Comparison of ENCODE assay signal across 2 cellular contexts in the genomic region with DNA sequence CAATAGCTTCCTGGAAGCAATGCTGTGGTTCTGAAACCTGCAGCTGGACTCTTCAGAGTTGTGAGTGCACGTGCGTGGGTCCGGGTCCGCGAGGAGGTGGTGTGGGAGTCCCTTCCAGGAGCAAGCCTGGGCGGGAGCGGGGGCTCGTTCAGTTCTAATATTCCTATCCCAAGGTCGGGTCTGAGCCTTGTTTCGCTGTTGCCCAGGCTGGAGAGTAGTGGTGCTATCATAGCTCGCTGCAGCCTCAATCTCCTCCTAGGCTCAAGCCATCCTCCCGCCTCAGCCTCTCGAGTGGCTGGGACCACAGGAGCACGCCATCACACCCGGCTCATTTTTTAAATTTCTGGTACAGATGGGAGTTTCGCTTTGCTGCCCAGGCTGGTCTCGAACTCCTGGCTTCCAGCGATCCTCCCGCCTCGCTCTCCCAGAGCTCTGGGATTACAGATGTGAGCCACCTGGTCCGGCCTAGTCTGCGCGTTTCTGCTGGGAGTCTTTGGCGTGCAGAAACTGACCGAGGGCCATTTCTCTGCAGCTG.
A peak's percentile ranks its signal among the peaks of the same experiment; 100 is the strongest.
TF ChIP-seq lines count a peak whose summit lies in the region.

No MANE protein-coding gene starts in this region.

TF ChIP-seq in A549, 52 proteins besides CTCF, POLR2A, EP300 and RAD21:
- TF ChIP-seq NR3C1 (IDR thresholded peaks at IDR 0.05) (no peak), RFX5 (IDR thresholded peaks at IDR 0.05) (no peak), PHF8 (IDR thresholded peaks at IDR 0.05; ENCODE audit: borderline replicate concordance, low read depth) (no peak), HOXA7 (CRISPR knock-in tag; IDR thresholded peaks at IDR 0.05) (no peak), ESRRA (IDR thresholded peaks at IDR 0.05; ENCODE audit: borderline replicate concordance, low read length) (no peak), JUNB (IDR thresholded peaks at IDR 0.05) (no peak), MAFK (IDR thresholded peaks at IDR 0.05; ENCODE audit: partially characterized antibody) (no peak), EHF (CRISPR knock-in tag; IDR thresholded peaks at IDR 0.05) (no peak)
- TF ChIP-seq, protein P1, sequence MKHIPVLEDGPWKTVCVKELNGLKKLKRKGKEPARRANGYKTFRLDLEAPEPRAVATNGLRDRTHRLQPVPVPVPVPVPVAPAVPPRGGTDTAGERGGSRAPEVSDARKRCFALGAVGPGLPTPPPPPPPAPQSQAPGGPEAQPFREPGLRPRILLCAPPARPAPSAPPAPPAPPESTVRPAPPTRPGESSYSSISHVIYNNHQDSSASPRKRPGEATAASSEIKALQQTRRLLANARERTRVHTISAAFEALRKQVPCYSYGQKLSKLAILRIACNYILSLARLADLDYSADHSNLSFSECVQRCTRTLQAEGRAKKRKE (CRISPR knock-in tag; IDR thresholded peaks at IDR 0.05; ENCODE audit: low read depth): no peak

TF ChIP-seq in GM12878, 131 proteins besides CTCF, POLR2A, EP300 and RAD21:
- TF ChIP-seq TCF12 (IDR thresholded peaks at IDR 0.05; ENCODE audit: low read depth, low read length): peak; percentile 38
- TF ChIP-seq, protein P2, sequence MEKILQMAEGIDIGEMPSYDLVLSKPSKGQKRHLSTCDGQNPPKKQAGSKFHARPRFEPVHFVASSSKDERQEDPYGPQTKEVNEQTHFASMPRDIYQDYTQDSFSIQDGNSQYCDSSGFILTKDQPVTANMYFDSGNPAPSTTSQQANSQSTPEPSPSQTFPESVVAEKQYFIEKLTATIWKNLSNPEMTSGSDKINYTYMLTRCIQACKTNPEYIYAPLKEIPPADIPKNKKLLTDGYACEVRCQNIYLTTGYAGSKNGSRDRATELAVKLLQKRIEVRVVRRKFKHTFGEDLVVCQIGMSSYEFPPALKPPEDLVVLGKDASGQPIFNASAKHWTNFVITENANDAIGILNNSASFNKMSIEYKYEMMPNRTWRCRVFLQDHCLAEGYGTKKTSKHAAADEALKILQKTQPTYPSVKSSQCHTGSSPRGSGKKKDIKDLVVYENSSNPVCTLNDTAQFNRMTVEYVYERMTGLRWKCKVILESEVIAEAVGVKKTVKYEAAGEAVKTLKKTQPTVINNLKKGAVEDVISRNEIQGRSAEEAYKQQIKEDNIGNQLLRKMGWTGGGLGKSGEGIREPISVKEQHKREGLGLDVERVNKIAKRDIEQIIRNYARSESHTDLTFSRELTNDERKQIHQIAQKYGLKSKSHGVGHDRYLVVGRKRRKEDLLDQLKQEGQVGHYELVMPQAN (conservative IDR thresholded peaks at IDR 0.05): no peak
- TF ChIP-seq RB1 (IDR thresholded peaks at IDR 0.05; ENCODE audit: borderline replicate concordance): no peak
- TF ChIP-seq BHLHE40 (IDR thresholded peaks at IDR 0.05; ENCODE audit: borderline replicate concordance in 1 of 2, low read depth in 2 of 2, low read length in 1 of 2): peak; percentile 14 to 44; a peak in 1 of 4 replicates
